35 cellular contexts compared by ENCODE assay signal in genomic region chr2:16359961-16360360, GRCh38.
"Had no signal": no experiment of that assay in that cellular context is flagged by ENCODE, and none has a peak within 500 bp of the region (broad histone marks: within the 10 kb centered on the region; RNA-seq: fewer than 3 reads in every experiment).

No MANE protein-coding gene starts in this region.

- DNase-seq: Karpas-422, Kasumi-1, MG63, MM.1S, MV-4-11, NCI-H1048, NCI-H1092, NCI-H1092 treated with DMSO at 0.1 percent for 48 hours, NCI-H1105, NCI-H1105 treated with DMSO at 0.1 percent for 48 hours, NCI-H1417, NCI-H1417 treated with DMSO at 0.1 percent for 48 hours, NCI-H1436, NCI-H1436 treated with DMSO at 0.1 percent for 48 hours, NCI-H146, NCI-H1694, NCI-H1694 treated with DMSO at 0.1 percent for 48 hours, NCI-H187, NCI-H187 treated with DMSO at 0.1 percent for 48 hours, NCI-H1930, NCI-H2029, NCI-H2029 treated with DMSO at 0.1 percent for 48 hours, NCI-H2081, NCI-H2081 treated with DMSO at 0.1 percent for 48 hours, NCI-H2107, NCI-H2171, NCI-H2171 treated with DMSO at 0.1 percent for 48 hours, NCI-H2227 treated with DMSO at 0.1 percent for 48 hours, NCI-H226, NCI-H345, NCI-H446, NCI-H446 treated with DMSO at 0.1 percent for 48 hours, NCI-H510A, NCI-H510A treated with DMSO at 0.1 percent for 48 hours, NCI-H524 had no signal

- H3K27me3 ChIP-seq: MG63 had no signal

- H3K4me3 ChIP-seq: MG63 had no signal

- H3K36me3 ChIP-seq: MG63 had no signal
